37 cellular contexts compared by ENCODE assay signal in genomic region chr20:63433351-63433750, GRCh38. TPM values are rescaled to one million over a fixed set of nuclear protein-coding genes. Genes with fewer than 3 reads are reported as not detected.
DNase-seq lines count a peak whose midpoint lies in the region; ATAC-seq, FAIRE-seq and TF ChIP-seq lines count a peak whose summit lies in the region.
"Had no signal": no experiment of that assay in that cellular context is flagged by ENCODE, and none has a peak within 500 bp of the region (broad histone marks: within the 10 kb centered on the region; RNA-seq: fewer than 3 reads in every experiment).

No MANE protein-coding gene starts in this region.

- no peak for TF ChIP-seq POLR2A in HepG2 (IDR thresholded peaks at IDR 0.05; ENCODE audit: insufficient read depth in 1 of 2, low read depth in 2 of 2, low read length in 2 of 2)
- TF ChIP-seq POLR2A in right lobe of liver (IDR thresholded peaks at IDR 0.05) = no peak
- no peak for TF ChIP-seq POLR2A in GM12878 (IDR thresholded peaks at IDR 0.05; ENCODE audit: low read depth, low read length)

- H3K9me3 ChIP-seq in HepG2 (ENCODE audit: low read length) = no peaks in the 10 kb centered on the region
- no peaks in the 10 kb centered on the region for H3K9me3 ChIP-seq in right lobe of liver
- H3K9me3 ChIP-seq in GM12878 (replicated peaks; ENCODE audit: control insufficient read depth, insufficient read depth, low read length) = no peaks in the 10 kb centered on the region; the same call in 2 of the 3 replicates
- H3K9me3 ChIP-seq: pancreas, SJCRH30, upper lobe of right lung had no signal

- H3K27ac ChIP-seq in HepG2 (ENCODE audit: extremely low read length, insufficient read depth, low read length) = no peak overlapping the region
- no peak overlapping the region for H3K27ac ChIP-seq in right lobe of liver
- H3K27ac ChIP-seq in GM12878 (ENCODE audit: control insufficient read depth, insufficient read depth) = no peak overlapping the region
- H3K27ac ChIP-seq: cardiac muscle cell, coronary artery, epithelial cell of prostate, pancreas, SJCRH30, skin epidermis, upper lobe of right lung, VCaP had no signal

- no peak for ATAC-seq in HepG2
- ATAC-seq in right lobe of liver = no peak
- ATAC-seq in GM12878 = no peak
- ATAC-seq in HG03521 (IDR thresholded peaks at IDR 0.05; ENCODE audit: unreplicated experiment) = no peak
- no peak for ATAC-seq in HG03565 (IDR thresholded peaks at IDR 0.05; ENCODE audit: unreplicated experiment)
- ATAC-seq: left lobe of liver; pancreas; stimulated activated naive CD8-positive, alpha-beta T cell treated with anti-CD3 and anti-CD28 coated beads, Interleukin-15, Interleukin-2, amounts not matched to agents 100 U/mL and 50 U/mL, for 24 hours; upper lobe of right lung had no signal

- in situ Hi-C loops in HepG2 (cut with HindIII; ENCODE audit: extremely low pct_ligation_motif_present, low pct_unique_long_range_greater_than_20kb) (no loop called here), GM12878 (cut with MboI) (no loop called here)

- TF ChIP-seq EP300 in HepG2 (IDR thresholded peaks at IDR 0.05; ENCODE audit: low read depth in 2 of 2, low read length in 2 of 2) (no peak), HepG2 (CRISPR knock-in tag; IDR thresholded peaks at IDR 0.05; ENCODE audit: borderline replicate concordance) (no peak), GM12878 (IDR thresholded peaks at IDR 0.05; ENCODE audit: borderline replicate concordance in 1 of 2, control insufficient read depth in 1 of 2, low read depth in 2 of 2, low read length in 2 of 2) (no peak)

- no TSS peak for BruUV-seq in HepG2 (replicated peaks; lab: Mats Ljungman, UMichigan)
- BruUV-seq in GM12878 (replicated peaks; lab: Mats Ljungman, UMichigan) = no TSS peak

- intact Hi-C loops in HepG2 (cut with micrococcal nuclease; ENCODE audit: unreplicated experiment) (no loop called here), right lobe of liver (cut with DNase I) (no loop called here), GM12878 (cut with micrococcal nuclease; ENCODE audit: unreplicated experiment) (no loop called here)

- H3K4me2 ChIP-seq in HepG2 (ENCODE audit: low read depth, low read length) = no peak overlapping the region
- H3K4me2 ChIP-seq in GM12878 (ENCODE audit: control insufficient read depth, insufficient read depth) = 0 out of 2 replicates have a peak overlapping the region, but pooled peaks have one; percentile 7

- H3K4me3 ChIP-seq in HepG2 (replicated peaks in 1 of 3; ENCODE audit: insufficient read depth in 1 of 3, low read depth in 2 of 3, low read length in 3 of 3) = no peak overlapping the region
- H3K4me3 ChIP-seq in right lobe of liver = no peak overlapping the region
- H3K4me3 ChIP-seq in GM12878 = no peak overlapping the region
- H3K4me3 ChIP-seq: cardiac muscle cell, coronary artery, K562, pancreas, SJCRH30, skin epidermis, upper lobe of right lung had no signal

- CTCF ChIA-PET in HepG2 (lab: Yijun Ruan, JAX; ENCODE audit: low intra/inter-chr PET ratio, low total read pairs) (no interaction called here), GM12878 (lab: Yijun Ruan, JAX) (interaction anchor here (1.0 kb wide), 1 partner anchor 104 kb away, joined by 3 read pairs; the partner anchor contains the start of gene PTK6)

- WGBS in HepG2 (ENCODE audit: low lambda C conversion rate) = 55% methylated on average over 18 of the region's 18 CpGs
- WGBS in right lobe of liver (ENCODE audit: insufficient coverage, low coverage, low lambda C conversion rate, missing lambda C conversion rate) = 80% methylated on average over 10 of the region's 18 CpGs
- 4% methylated on average over 18 of the region's 18 CpGs for WGBS in GM12878 (ENCODE audit: insufficient coverage, insufficient replicate concordance, low lambda C conversion rate, missing lambda C conversion rate)

- TF ChIP-seq RAD21 in HepG2 (CRISPR knock-in tag; IDR thresholded peaks at IDR 0.05) (no peak), GM12878 (IDR thresholded peaks at IDR 0.05; ENCODE audit: insufficient read depth, low read depth, low read length) (no peak)

- FAIRE-seq in HepG2 (lab: Jason Lieb, UNC) (no peak), GM12878 (lab: Jason Lieb, UNC) (no peak)
- FAIRE-seq: astrocyte, islet of Langerhans, K562, pancreas, RCC 7860 had no signal

- H3K9ac ChIP-seq in HepG2 (ENCODE audit: insufficient read depth, low read depth, low read length) (no peak overlapping the region), GM12878 (ENCODE audit: control insufficient read depth, insufficient read depth, low read length) (no peak overlapping the region)

- POLR2A ChIA-PET in HepG2 (lab: Yijun Ruan, JAX) = no interaction called here
- POLR2A ChIA-PET in GM12878 (lab: Charles Lee) = no interaction called here

- no peaks in the 10 kb centered on the region for H3K79me2 ChIP-seq in HepG2 (ENCODE audit: insufficient read depth, low read length)
- no peaks in the 10 kb centered on the region for H3K79me2 ChIP-seq in GM12878 (ENCODE audit: control insufficient read depth, insufficient read depth, low read length)

- TF ChIP-seq CTCF in HepG2 (CRISPR knock-in tag; IDR thresholded peaks at IDR 0.05) = no peak
- no peak for TF ChIP-seq CTCF in right lobe of liver (IDR thresholded peaks at IDR 0.05)
- TF ChIP-seq CTCF in GM12878 (IDR thresholded peaks at IDR 0.05 in 2 of 3, conservative IDR thresholded peaks at IDR 0.05 in 1 of 3; ENCODE audit: control insufficient read depth in 2 of 3, extremely low read depth in 1 of 3, insufficient read depth in 1 of 3, low read depth in 3 of 3, low read length in 3 of 3) = no peak

- peaks cover 4% of the 10 kb centered on the region; the same call in 1 of the 2 replicates for H4K20me1 ChIP-seq in HepG2 (ENCODE audit: insufficient read depth, low read length)
- no peaks in the 10 kb centered on the region for H4K20me1 ChIP-seq in GM12878 (ENCODE audit: control insufficient read depth, insufficient read depth)

- H3K4me1 ChIP-seq in HepG2 (ENCODE audit: insufficient read depth, low read length) = no peaks in the 10 kb centered on the region
- no peaks in the 10 kb centered on the region for H3K4me1 ChIP-seq in right lobe of liver
- H3K4me1 ChIP-seq in GM12878 (ENCODE audit: control insufficient read depth, insufficient read depth, low read length) = no peaks in the 10 kb centered on the region; the same call in 1 of the 2 replicates
- H3K4me1 ChIP-seq: pancreas, SJCRH30 had no signal

- H2AFZ ChIP-seq in HepG2 (ENCODE audit: low read length) (no peak overlapping the region), GM12878 (ENCODE audit: control insufficient read depth, low read depth, low read length) (no peak overlapping the region)

- H3K36me3 ChIP-seq in HepG2 (replicated peaks in 1 of 2; ENCODE audit: control insufficient read depth in 1 of 2, insufficient read depth in 2 of 2, low read length in 2 of 2) (no peaks in the 10 kb centered on the region), right lobe of liver (no peaks in the 10 kb centered on the region), GM12878 (ENCODE audit: control insufficient read depth in 2 of 2, insufficient read depth in 2 of 2, low read length in 1 of 2) (no peaks in the 10 kb centered on the region)
- H3K36me3 ChIP-seq: cardiac muscle cell, pancreas, SJCRH30, upper lobe of right lung had no signal

- SMC1A ChIA-PET in GM12878 (lab: Charles Lee; ENCODE audit: uncharacterized antibody, unreplicated experiment) = no interaction called here

- peaks cover 12 to 44% of the 10 kb centered on the region in 2 experiments for H3K27me3 ChIP-seq in HepG2 (ENCODE audit: control insufficient read depth in 1 of 2, insufficient read depth in 2 of 2, low read length in 2 of 2)
- no peaks in the 10 kb centered on the region for H3K27me3 ChIP-seq in right lobe of liver
- H3K27me3 ChIP-seq in GM12878 (replicated peaks in 1 of 2; ENCODE audit: control insufficient read depth in 2 of 2, insufficient read depth in 2 of 2, low read length in 1 of 2) = no peaks in the 10 kb centered on the region
- H3K27me3 ChIP-seq: cardiac muscle cell, pancreas had no signal

- RAD21 ChIA-PET in GM12878 (lab: Charles Lee; ENCODE audit: unreplicated experiment) = interaction anchor here (0.6 kb wide), 1 partner anchor 8 kb away, joined by 3 read pairs; no protein-coding TSS in a partner anchor

- no peak for DNase-seq in HepG2 (ENCODE audit: low spot score)
- DNase-seq in right lobe of liver = no peak
- peak; percentile 62 to 71 for DNase-seq in NOMO-1 (lab: John Stamatoyannopoulos, UW; ENCODE audit: unreplicated experiment in 2 of 2)
- DNase-seq in GM12878 (ENCODE audit: low read depth, low spot score) = no peak
- no peak for DNase-seq in activated CD4-positive, alpha-beta T cell treated with anti-CD3 and anti-CD28 coated beads for 1 hour
- DNase-seq in AG08395 (ENCODE audit: low spot score) = no peak
- DNase-seq: 8988T; activated CD4-positive, alpha-beta T cell treated with anti-CD3 and anti-CD28 coated beads for 48 hours; activated effector memory CD4-positive, alpha-beta T cell treated with anti-CD3 and anti-CD28 coated beads, Interleukin-2, amount 50 U/mL, for 16 hours; activated naive CD8-positive, alpha-beta T cell treated with anti-CD3 and anti-CD28 coated beads for 36 hours; activated T-cell treated with anti-CD3 and anti-CD28 coated beads, Interleukin-2, amount 50 U/mL, for 24 hours; CD8-positive, alpha-beta memory T cell; effector CD8-positive, alpha-beta T cell; mesenchymal stem cell; NCI-H2029; NCI-H524; pancreas; retina; SJCRH30; stimulated activated CD4-positive, alpha-beta T cell treated with anti-CD3 and anti-CD28 coated beads, Interleukin-1b, Interleukin-23, amount 100 ng/mL, for 48 hours; stimulated activated naive CD8-positive, alpha-beta T cell treated with anti-CD3 and anti-CD28 coated beads, Interleukin-15, Interleukin-2, amounts not matched to agents 100 U/mL and 50 U/mL, for 24 hours; SW 1271; T-helper 9 cell; upper lobe of right lung had no signal

RNA-seq across cellular contexts. Expression of gene KCNQ2, which starts 39.1 kb away (rescaled TPM):
- total RNA-seq in HepG2 (2016; rRNA removed; fragmentation: Illumina TruSeq; extraction: Trizol) (not detected in 2 replicates), right lobe of liver (not detected), GM12878 (2014; rRNA removed) (not detected in 2 replicates), GM12878 (2014; rRNA removed; fragmentation: Illumina TruSeq; extraction: Trizol) (not detected in 2 replicates), GM12878 (2021) (0.49 TPM in 1 of 2 replicates, not detected in the other)
- total RNA-seq in HepG2 (2016; cell fraction: cytosol; rRNA removed; fragmentation: Illumina TruSeq; extraction: Trizol; ENCODE audit: low read depth) = not detected in 2 replicates
- total RNA-seq in HepG2 (2016; cell fraction: insoluble cytoplasmic fraction; rRNA removed; fragmentation: Illumina TruSeq; extraction: Trizol) = not detected in 2 replicates
- not detected in 2 replicates for total RNA-seq in HepG2 (2016; cell fraction: membrane; rRNA removed; fragmentation: Illumina TruSeq; extraction: Trizol)
- total RNA-seq in HepG2 (2016; cell fraction: nucleus; rRNA removed; fragmentation: Illumina TruSeq; extraction: Trizol) = not detected in 2 replicates
- polyA plus RNA-seq in HepG2 (2011; rRNA removed) (not detected in 2 replicates), GM12878 (2011; rRNA removed) (0.26 TPM in 1 of 2 replicates, not detected in the other), GM12878 (2014; fragmentation: Illumina TruSeq; extraction: Trizol) (not detected in 2 replicates), GM12878 (2014; fragmentation: Nextera tagmentation; extraction: Ambion mirVana) (not detected), GM12878 (2014; rRNA removed) (0.05 and 0.06 TPM in 2 replicates), GM12878 (2016; fragmentation: Nextera tagmentation; extraction: Ambion mirVana) (not detected)
- polyA plus RNA-seq in HepG2 (2011; cell fraction: cytosol; rRNA removed) = not detected in 2 replicates
- 0.03 and 0.10 TPM in 2 replicates for polyA plus RNA-seq in HepG2 (2011; cell fraction: nucleus; rRNA removed)
- not detected in 2 replicates for polyA plus RNA-seq in HepG2 (2012)
- not detected in 2 replicates for polyA plus RNA-seq in HepG2 (2016; cell fraction: cytosol; fragmentation: Illumina TruSeq; extraction: Trizol; ENCODE audit: low read depth)
- not detected in 2 replicates for polyA plus RNA-seq in HepG2 (2016; cell fraction: insoluble cytoplasmic fraction; fragmentation: Illumina TruSeq; extraction: Trizol; ENCODE audit: low read depth)
- polyA plus RNA-seq in HepG2 (2016; cell fraction: membrane; fragmentation: Illumina TruSeq; extraction: Trizol; ENCODE audit: low read depth) = not detected in 2 replicates
- not detected in 2 replicates for polyA plus RNA-seq in HepG2 (2016; cell fraction: nucleus; fragmentation: Illumina TruSeq; extraction: Trizol; ENCODE audit: insufficient read depth, low read depth)
- 0.02 and 1.2 TPM in 2 replicates for polyA minus RNA-seq in HepG2 (2011; rRNA and poly(A)+ RNA removed; ENCODE audit: low replicate concordance)
- polyA minus RNA-seq in HepG2 (2011; cell fraction: cytosol; rRNA and poly(A)+ RNA removed) = not detected in 2 replicates
- polyA minus RNA-seq in HepG2 (2011; cell fraction: nucleus; rRNA and poly(A)+ RNA removed) = not detected in 2 replicates
- total RNA-seq in GM12878 (2013; cell fraction: nucleolus; rRNA removed) = 0.38 TPM in 1 of 2 replicates, not detected in the other
- polyA plus RNA-seq in GM12878 (2011; ENCODE audit: low read depth) = not detected
- 0.67 and 0.79 TPM in 2 replicates for polyA plus RNA-seq in GM12878 (2011; cell fraction: cytosol; rRNA removed)
- 0.34 and 1.1 TPM in 2 replicates for polyA plus RNA-seq in GM12878 (2011; cell fraction: nucleus; rRNA removed)
- 0.35 and 0.45 TPM in 2 replicates for polyA plus RNA-seq in GM12878 (2012)
- 0.36 TPM in 1 of 2 replicates, not detected in the other for polyA minus RNA-seq in GM12878 (2011; rRNA and poly(A)+ RNA removed)
- not detected in 2 replicates for polyA minus RNA-seq in GM12878 (2011; cell fraction: cytosol; rRNA and poly(A)+ RNA removed)
- not detected in 2 replicates for polyA minus RNA-seq in GM12878 (2011; cell fraction: nucleus; rRNA and poly(A)+ RNA removed)
- total RNA-seq: activated CD8-positive, alpha-beta memory T cell treated with anti-CD3 and anti-CD28 coated beads for 36 hours; CD8-positive, alpha-beta memory T cell; left lobe of liver; SJCRH30; upper lobe of right lung had no signal
- polyA plus RNA-seq: CD8-positive, alpha-beta memory T cell had no signal

Comparison
In these comparisons a context has a peak if more than half of its experiments do, and no peak if none do; other contexts are left out.
1. DNase-seq: peak in NOMO-1 (2 of 2); none in HepG2 (single experiment), right lobe of liver (0 of 3), GM12878 (single experiment), activated CD4-positive, alpha-beta T cell treated with anti-CD3 and anti-CD28 coated beads for 1 hour (single experiment) and AG08395 (single experiment).